In genomic region chr15:80780416-80781221, GRCh38 we compare ENCODE assay signal across 9 cellular contexts. TPM values are rescaled to one million over a fixed set of nuclear protein-coding genes. Genes with fewer than 3 reads are reported as not detected.
A peak's percentile ranks its signal among the peaks of the same experiment; 100 is the strongest.
DNase-seq lines count a peak whose midpoint lies in the region; ATAC-seq and TF ChIP-seq lines count a peak whose summit lies in the region.
"Had no signal": no experiment of that assay in that cellular context is flagged by ENCODE, and none has a peak within 500 bp of the region (broad histone marks: within the 10 kb centered on the region; RNA-seq: fewer than 3 reads in every experiment).

No MANE protein-coding gene starts in this region.

- DNase-seq in NCI-H1092 treated with DMSO at 0.1 percent for 48 hours (lab: John Stamatoyannopoulos, UW) (peak; percentile 26), NCI-H1092 (lab: John Stamatoyannopoulos, UW) (no peak), T-helper 17 cell (no peak), osteoblast (ENCODE audit: insufficient read length, low spot score, missing footprints) (peak; percentile 74), NCI-H1105 (lab: John Stamatoyannopoulos, UW) (no peak), COR-L47 (lab: John Stamatoyannopoulos, UW) (no peak)

- ATAC-seq in T-helper 17 cell (no peak), HG03354 (IDR thresholded peaks at IDR 0.05; ENCODE audit: poor library complexity, severe bottlenecking, unreplicated experiment) (no peak)

- no peak overlapping the region for H2AFZ ChIP-seq in osteoblast (ENCODE audit: low read length)

- no peak for TF ChIP-seq CTCF in osteoblast (IDR thresholded peaks at IDR 0.05; ENCODE audit: extremely low read depth, low read depth, low read length)

- H3K27me3 ChIP-seq in esophagus (ENCODE audit: control insufficient read depth in 1 of 2, insufficient read depth in 2 of 2, low read length in 2 of 2) (no peaks in the 10 kb centered on the region), osteoblast (ENCODE audit: insufficient read depth, low read length) (no peaks in the 10 kb centered on the region)

- H3K4me3 ChIP-seq in esophagus (ENCODE audit: low read depth in 1 of 2, low read length in 2 of 2) (peak overlapping the region; percentile 51 to 57), osteoblast (ENCODE audit: insufficient read depth, low read length) (peak overlapping the region; percentile 84)
- H3K4me3 ChIP-seq: SK-N-MC had no signal

- peak overlapping the region; percentile 84 for H3K4me3 Mint-ChIP-seq in T-helper 17 cell

- H3K36me3 ChIP-seq in esophagus (ENCODE audit: control insufficient read depth in 2 of 2, insufficient read depth in 2 of 2, low read length in 1 of 2): no peaks in the 10 kb centered on the region
- peaks cover 57% of the 10 kb centered on the region for H3K36me3 ChIP-seq in osteoblast (ENCODE audit: insufficient read depth, low read length)

- peaks cover 60% of the 10 kb centered on the region for H4K20me1 ChIP-seq in osteoblast (ENCODE audit: insufficient read depth, low read length)

- H3K27ac Mint-ChIP-seq in T-helper 17 cell: no peak overlapping the region

- H3K4me1 ChIP-seq in esophagus (ENCODE audit: control insufficient read depth in 2 of 2, insufficient read depth in 2 of 2, low read length in 1 of 2): peaks cover 7 to 22% of the 10 kb centered on the region in 2 donors
- peaks cover 56% of the 10 kb centered on the region for H3K4me1 ChIP-seq in osteoblast (ENCODE audit: insufficient read depth, low read length)

- peaks cover 10% of the 10 kb centered on the region for H3K4me1 Mint-ChIP-seq in T-helper 17 cell

- WGBS in esophagus, 2 donors: 4 to 5% methylated on average over 39 to 40 of the region's 40 CpGs

- H3K27ac ChIP-seq in esophagus (ENCODE audit: low read depth in 2 of 2, low read length in 1 of 2): no peak overlapping the region
- H3K27ac ChIP-seq in osteoblast (ENCODE audit: low read depth, low read length): peak overlapping the region; percentile 33
- H3K27ac ChIP-seq: SK-N-MC had no signal

- H3K9me3 ChIP-seq in T-helper 17 cell (ENCODE audit: control insufficient read depth, low read length, poor library complexity, severe bottlenecking) (no peaks in the 10 kb centered on the region), esophagus (ENCODE audit: control insufficient read depth in 2 of 2, insufficient read depth in 1 of 2, low read depth in 1 of 2, low read length in 1 of 2) (no peaks in the 10 kb centered on the region), osteoblast (ENCODE audit: low read depth, low read length) (no peaks in the 10 kb centered on the region)

- H3K79me2 ChIP-seq in osteoblast (ENCODE audit: insufficient read depth, low read length): peaks cover 35% of the 10 kb centered on the region

- peaks cover 79% of the 10 kb centered on the region for H3K27me3 Mint-ChIP-seq in T-helper 17 cell

- peaks cover 2% of the 10 kb centered on the region for H3K36me3 Mint-ChIP-seq in T-helper 17 cell (ENCODE audit: low read depth)

- H3K4me2 ChIP-seq in osteoblast (ENCODE audit: insufficient read depth, low read length): peak overlapping the region; percentile 92

RNA-seq across cellular contexts. Expression of gene CEMIP, which starts 1.4 kb away (rescaled TPM):
- under 1 TPM; 0.15 to 0.42 TPM for total RNA-seq in T-helper 17 cell
- 1 to 10 TPM; 2.0 to 2.2 TPM for polyA plus RNA-seq in esophagus
- total RNA-seq in osteoblast: 579 and 687 TPM in 2 replicates

Comparison
In these comparisons a context has a peak if more than half of its experiments do, and no peak if none do; other contexts are left out.
1. DNase-seq: peak in NCI-H1092 treated with DMSO at 0.1 percent for 48 hours (single experiment) and osteoblast (single experiment); none in NCI-H1092 (single experiment), T-helper 17 cell (0 of 3), NCI-H1105 (single experiment) and COR-L47 (single experiment).
2. RNA of gene CEMIP, which starts 1.4 kb away (total RNA-seq): 579 to 687 TPM in osteoblast; 0.15 to 0.42 TPM in T-helper 17 cell; every median in the first group is over 100 times any median in the second.